In the genomic region with DNA sequence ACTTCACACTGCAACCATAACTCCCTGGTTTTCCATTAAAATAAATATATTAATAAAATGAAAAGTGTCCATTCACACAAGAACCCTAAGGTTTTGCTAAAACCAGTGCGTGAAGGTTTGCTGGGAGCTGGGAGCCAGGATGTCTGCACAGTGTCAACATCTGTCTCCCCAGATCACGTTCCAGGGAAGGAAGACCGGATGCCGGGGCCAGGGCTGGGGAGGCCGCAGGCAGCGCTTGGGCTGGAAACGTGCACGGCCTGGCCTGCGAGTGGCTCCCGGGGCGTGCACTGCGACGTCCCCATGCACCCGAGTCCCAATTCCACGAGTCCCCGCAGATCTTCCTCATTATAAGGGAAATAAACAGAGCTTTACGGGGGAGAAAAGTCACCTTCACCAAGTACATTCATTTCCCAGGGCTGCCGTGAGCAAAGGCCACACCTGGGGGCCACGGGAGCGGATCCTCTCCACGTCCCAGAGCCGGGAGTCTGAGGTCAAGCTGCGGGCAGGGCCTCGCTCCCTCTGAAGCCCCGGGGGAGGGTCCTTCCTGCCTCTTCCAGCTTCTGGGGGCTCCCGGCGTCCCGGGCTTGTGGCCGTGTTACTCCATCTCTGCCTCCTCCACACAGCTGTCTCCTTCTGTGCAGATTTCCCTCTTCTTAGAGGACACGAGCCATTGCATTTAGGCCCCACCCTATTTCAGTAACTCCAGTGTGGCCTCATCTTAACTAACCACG, we compare ENCODE assay signal across 25 cellular contexts. TPM values are rescaled to one million over a fixed set of nuclear protein-coding genes. Genes with fewer than 3 reads are reported as not detected.
DNase-seq lines count a peak whose midpoint lies in the region; ATAC-seq, FAIRE-seq and TF ChIP-seq lines count a peak whose summit lies in the region.
"Had no signal": no experiment of that assay in that cellular context is flagged by ENCODE, and none has a peak within 500 bp of the region (broad histone marks: within the 10 kb centered on the region; RNA-seq: fewer than 3 reads in every experiment).

No MANE protein-coding gene starts in this region.

- H2AFZ ChIP-seq in astrocyte (ENCODE audit: low read depth, low read length) (no peak overlapping the region), neural progenitor cell (replicated peaks) (no peak overlapping the region)

- H3K36me3 Mint-ChIP-seq in astrocyte (ENCODE audit: low read depth, unreplicated experiment) (peaks cover 24% of the 10 kb centered on the region), neural progenitor cell (no peaks in the 10 kb centered on the region)
- H3K36me3 Mint-ChIP-seq: activated naive CD8-positive, alpha-beta T cell treated with anti-CD3 and anti-CD28 coated beads, Interleukin-2, amount 10 ng/mL, durations not matched to agents 7 days and 5 days; CD4-positive, alpha-beta memory T cell; naive thymus-derived CD8-positive, alpha-beta T cell had no signal

- H3K27ac ChIP-seq in BLaER1: no peak overlapping the region
- H3K27ac ChIP-seq in astrocyte (ENCODE audit: low read depth, low read length): no peak overlapping the region
- peak overlapping the region; percentile 6 for H3K27ac ChIP-seq in right cardiac atrium (ENCODE audit: low read length)
- no peak overlapping the region for H3K27ac ChIP-seq in neural progenitor cell
- no peak overlapping the region for H3K27ac ChIP-seq in colonic mucosa
- H3K27ac ChIP-seq: WERI-Rb-1 had no signal

- 0 out of 2 replicates have a peak, but pooled peaks cover 7% of the 10 kb centered on the region for H3K4me1 ChIP-seq in BLaER1
- no peaks in the 10 kb centered on the region for H3K4me1 ChIP-seq in astrocyte (ENCODE audit: insufficient read depth, low read length)
- H3K4me1 ChIP-seq in right cardiac atrium (ENCODE audit: control insufficient read depth, insufficient read depth, low read length): no peaks in the 10 kb centered on the region
- no peaks in the 10 kb centered on the region for H3K4me1 ChIP-seq in neural progenitor cell
- no peaks in the 10 kb centered on the region for H3K4me1 ChIP-seq in colonic mucosa
- H3K4me1 ChIP-seq: HAP-1 had no signal

- H3K4me3 ChIP-seq in BLaER1: no peak overlapping the region
- H3K4me3 ChIP-seq in astrocyte (ENCODE audit: insufficient read depth, low read depth, low read length): no peak overlapping the region
- no peak overlapping the region for H3K4me3 ChIP-seq in right cardiac atrium (ENCODE audit: low read length)
- H3K4me3 ChIP-seq in neural progenitor cell: no peak overlapping the region
- no peak overlapping the region for H3K4me3 ChIP-seq in colonic mucosa
- H3K4me3 ChIP-seq: HAP-1, lung had no signal

- H3K9ac ChIP-seq in BLaER1 (no peak overlapping the region), astrocyte (ENCODE audit: low read length) (no peak overlapping the region), neural progenitor cell (no peak overlapping the region), colonic mucosa (ENCODE audit: low read depth in 2 of 2, low read length in 2 of 2) (peak overlapping the region in 1 of 2 donors; percentile 12)

- no peak for TF ChIP-seq CTCF in astrocyte (IDR thresholded peaks at IDR 0.05; ENCODE audit: insufficient read depth, low read depth, low read length)
- no peak for TF ChIP-seq CTCF in neural progenitor cell (IDR thresholded peaks at IDR 0.05)
- TF ChIP-seq CTCF in colonic mucosa (IDR thresholded peaks at IDR 0.05): no peak

- H3K27me3 Mint-ChIP-seq in astrocyte (ENCODE audit: low read depth, unreplicated experiment) (no peaks in the 10 kb centered on the region), neural progenitor cell (ENCODE audit: insufficient read depth, low read depth) (peaks cover 6% of the 10 kb centered on the region)
- H3K27me3 Mint-ChIP-seq: activated CD8-positive, alpha-beta T cell treated with anti-CD3 and anti-CD28 coated beads for 36 hours; activated naive CD8-positive, alpha-beta T cell treated with anti-CD3 and anti-CD28 coated beads, Interleukin-2, amount 10 ng/mL, durations not matched to agents 7 days and 5 days; CD4-positive, alpha-beta memory T cell; naive thymus-derived CD8-positive, alpha-beta T cell had no signal

- H3K27me3 ChIP-seq in BLaER1 (no peaks in the 10 kb centered on the region), astrocyte (ENCODE audit: insufficient read depth, low read length) (no peaks in the 10 kb centered on the region), right cardiac atrium (ENCODE audit: control insufficient read depth, insufficient read depth) (no peaks in the 10 kb centered on the region), neural progenitor cell (no peaks in the 10 kb centered on the region), colonic mucosa (no peaks in the 10 kb centered on the region)

- DNase-seq in astrocyte (ENCODE audit: low read depth) (no peak), right cardiac atrium (peak in 2 of 3 donors; percentile 71 to 75), neural progenitor cell (ENCODE audit: low spot score) (no peak), colonic mucosa (no peak), HTR-8/SVneo (ENCODE audit: insufficient read length, low spot score) (no peak)
- DNase-seq: ACHN; activated CD8-positive, alpha-beta T cell treated with anti-CD3 and anti-CD28 coated beads for 36 hours; activated naive CD8-positive, alpha-beta T cell treated with anti-CD3 and anti-CD28 coated beads, Interleukin-2, amount 10 ng/mL, durations not matched to agents 7 days and 5 days; activated T-cell treated with anti-CD3 and anti-CD28 coated beads, Interleukin-2, amount 50 U/mL, for 4 hours; CD4-positive, alpha-beta memory T cell; DND-41; effector CD4-positive, alpha-beta T cell; naive thymus-derived CD8-positive, alpha-beta T cell; NCI-H1436; stimulated activated naive CD8-positive, alpha-beta T cell treated with anti-CD3 and anti-CD28 coated beads, Interleukin-15, amount 100 ng/mL, for 72 hours; T-helper 1 cell; WERI-Rb-1 had no signal

- H3K9me3 Mint-ChIP-seq in astrocyte (ENCODE audit: unreplicated experiment): peaks cover 5% of the 10 kb centered on the region
- peaks cover 16% of the 10 kb centered on the region for H3K9me3 Mint-ChIP-seq in neural progenitor cell
- H3K9me3 Mint-ChIP-seq: activated T-cell treated with anti-CD3 and anti-CD28 coated beads, Interleukin-2, amount 50 U/mL, for 4 hours; CD4-positive, alpha-beta memory T cell had no signal

- H3K4me2 ChIP-seq in BLaER1 (peak overlapping the region; percentile 31), astrocyte (ENCODE audit: low read length) (no peak overlapping the region), neural progenitor cell (no peak overlapping the region)

- FAIRE-seq in astrocyte (lab: Jason Lieb, UNC) (no peak), HTR-8/SVneo (lab: Jason Lieb, UNC) (no peak)
- FAIRE-seq: GM19239, urothelium cell line had no signal

- H3K4me1 Mint-ChIP-seq in astrocyte (ENCODE audit: low read depth, unreplicated experiment): no peaks in the 10 kb centered on the region
- H3K4me1 Mint-ChIP-seq in neural progenitor cell: peaks cover 5% of the 10 kb centered on the region
- H3K4me1 Mint-ChIP-seq: activated naive CD8-positive, alpha-beta T cell treated with anti-CD3 and anti-CD28 coated beads, Interleukin-2, amount 10 ng/mL, durations not matched to agents 7 days and 5 days; CD4-positive, alpha-beta memory T cell; stimulated activated naive CD8-positive, alpha-beta T cell treated with anti-CD3 and anti-CD28 coated beads, Interleukin-15, amount 100 ng/mL, for 72 hours had no signal

- intact Hi-C loops in right cardiac atrium (cut with DNase I): no loop called here
- intact Hi-C loops in colonic mucosa (cut with DNase I): no loop called here

- WGBS in right cardiac atrium: 39% methylated on average over 31 of the region's 31 CpGs

- H3K79me2 ChIP-seq in astrocyte (ENCODE audit: insufficient read depth, low read length): no peaks in the 10 kb centered on the region
- no peaks in the 10 kb centered on the region for H3K79me2 ChIP-seq in neural progenitor cell (ENCODE audit: low read depth)

- no peaks in the 10 kb centered on the region for H4K20me1 ChIP-seq in BLaER1
- no peaks in the 10 kb centered on the region for H4K20me1 ChIP-seq in astrocyte (ENCODE audit: insufficient read depth, low read length)
- no peaks in the 10 kb centered on the region for H4K20me1 ChIP-seq in neural progenitor cell (ENCODE audit: low read depth)

- H3K27ac Mint-ChIP-seq in astrocyte (ENCODE audit: unreplicated experiment) (no peak overlapping the region), neural progenitor cell (no peak overlapping the region)
- H3K27ac Mint-ChIP-seq: activated CD8-positive, alpha-beta T cell treated with anti-CD3 and anti-CD28 coated beads for 36 hours; activated naive CD8-positive, alpha-beta T cell treated with anti-CD3 and anti-CD28 coated beads, Interleukin-2, amount 10 ng/mL, durations not matched to agents 7 days and 5 days; CD4-positive, alpha-beta memory T cell; naive thymus-derived CD8-positive, alpha-beta T cell; stimulated activated naive CD8-positive, alpha-beta T cell treated with anti-CD3 and anti-CD28 coated beads, Interleukin-15, amount 100 ng/mL, for 72 hours had no signal

- peaks cover 11% of the 10 kb centered on the region for H3F3A ChIP-seq in neural progenitor cell (ENCODE audit: low read depth)

- peak; percentile 71 to 76 for ATAC-seq in right cardiac atrium
- no peak for ATAC-seq in esophagus mucosa
- ATAC-seq in GM21515 (IDR thresholded peaks at IDR 0.05; ENCODE audit: unreplicated experiment): no peak
- ATAC-seq: activated CD8-positive, alpha-beta T cell treated with anti-CD3 and anti-CD28 coated beads for 36 hours; activated T-cell treated with anti-CD3 and anti-CD28 coated beads, Interleukin-2, amount 50 U/mL, for 4 hours; naive thymus-derived CD8-positive, alpha-beta T cell; stimulated activated naive CD8-positive, alpha-beta T cell treated with anti-CD3 and anti-CD28 coated beads, Interleukin-15, amount 100 ng/mL, for 72 hours had no signal

- peaks cover 30% of the 10 kb centered on the region for H3K9me3 ChIP-seq in BLaER1
- H3K9me3 ChIP-seq in astrocyte (ENCODE audit: insufficient read depth, low read depth, low read length): peaks cover 13% of the 10 kb centered on the region
- no peaks in the 10 kb centered on the region for H3K9me3 ChIP-seq in right cardiac atrium (ENCODE audit: control insufficient read depth, low read length)
- H3K9me3 ChIP-seq in neural progenitor cell (ENCODE audit: low read depth): no peaks in the 10 kb centered on the region
- H3K9me3 ChIP-seq in colonic mucosa: no peaks in the 10 kb centered on the region
- H3K9me3 ChIP-seq: HAP-1 had no signal

- H3K36me3 ChIP-seq in BLaER1 (no peaks in the 10 kb centered on the region), astrocyte (ENCODE audit: insufficient read depth, low read length) (no peaks in the 10 kb centered on the region), neural progenitor cell (no peaks in the 10 kb centered on the region), colonic mucosa (no peaks in the 10 kb centered on the region)
- H3K36me3 ChIP-seq: HAP-1 had no signal

- H3K4me3 Mint-ChIP-seq in astrocyte (ENCODE audit: unreplicated experiment) (peak overlapping the region; percentile 34), neural progenitor cell (peak overlapping the region; percentile 35)
- H3K4me3 Mint-ChIP-seq: activated CD8-positive, alpha-beta T cell treated with anti-CD3 and anti-CD28 coated beads for 36 hours; activated naive CD8-positive, alpha-beta T cell treated with anti-CD3 and anti-CD28 coated beads, Interleukin-2, amount 10 ng/mL, durations not matched to agents 7 days and 5 days; activated T-cell treated with anti-CD3 and anti-CD28 coated beads, Interleukin-2, amount 50 U/mL, for 4 hours; CD4-positive, alpha-beta memory T cell; naive thymus-derived CD8-positive, alpha-beta T cell; stimulated activated naive CD8-positive, alpha-beta T cell treated with anti-CD3 and anti-CD28 coated beads, Interleukin-15, amount 100 ng/mL, for 72 hours had no signal

RNA-seq across cellular contexts. Expression of gene SHC2, which starts 12.9 kb away (rescaled TPM):
- total RNA-seq in astrocyte (27.5 and 29.7 TPM in 2 replicates), right cardiac atrium (10 to 100 TPM; 14.3 to 20.0 (median 17.6) TPM), neural progenitor cell (ENCODE audit: low replicate concordance) (3.2 and 15.9 TPM in 2 replicates), esophagus mucosa (1.7 TPM), colonic mucosa (1 to 10 TPM; 2.7 to 9.5 TPM)
- 21.0 TPM for polyA plus RNA-seq in right cardiac atrium
- total RNA-seq: RPMI7951 had no signal
- polyA plus RNA-seq: CD4-positive, alpha-beta memory T cell had no signal

RNA-seq across cellular contexts. Expression of gene C2CD4C, which starts 39.0 kb away (rescaled TPM):
- total RNA-seq in astrocyte (2.9 and 3.4 TPM in 2 replicates), right cardiac atrium (1 to 10 TPM in 1 of 4 donors, under 1 TPM in 3; 0.35 to 1.2 (median 0.63) TPM), neural progenitor cell (ENCODE audit: low replicate concordance) (2.3 and 18.6 TPM in 2 replicates), esophagus mucosa (0.16 TPM), colonic mucosa (under 1 TPM; 0.52 to 0.96 TPM)
- 0.79 TPM for polyA plus RNA-seq in right cardiac atrium
- total RNA-seq: activated naive CD8-positive, alpha-beta T cell treated with anti-CD3 and anti-CD28 coated beads, Interleukin-2, amount 10 ng/mL, durations not matched to agents 7 days and 5 days; CD4-positive, alpha-beta memory T cell; naive thymus-derived CD8-positive, alpha-beta T cell; RPMI7951 had no signal
- polyA plus RNA-seq: CD4-positive, alpha-beta memory T cell; naive thymus-derived CD8-positive, alpha-beta T cell had no signal

RNA-seq across cellular contexts. Expression of gene MADCAM1, which starts 48.3 kb away (rescaled TPM):
- total RNA-seq in astrocyte: 0.57 and 0.60 TPM in 2 replicates
- under 1 TPM; 0.28 to 0.59 (median 0.36) TPM for total RNA-seq in right cardiac atrium
- 0.27 TPM for polyA plus RNA-seq in right cardiac atrium
- 0.09 TPM in 1 of 2 replicates, not detected in the other for total RNA-seq in neural progenitor cell (ENCODE audit: low replicate concordance)
- total RNA-seq in esophagus mucosa: 0.36 TPM
- total RNA-seq in colonic mucosa: 1 to 10 TPM; 4.5 to 7.3 TPM

RNA-seq across cellular contexts. Expression of gene TPGS1, which starts 59.3 kb away (rescaled TPM):
- total RNA-seq in astrocyte (17.9 and 20.4 TPM in 2 replicates), right cardiac atrium (10 to 100 TPM; 10.9 to 15.6 (median 14.7) TPM), neural progenitor cell (ENCODE audit: low replicate concordance) (9.4 and 31.1 TPM in 2 replicates), esophagus mucosa (14.2 TPM), colonic mucosa (10 to 100 TPM; 13.3 to 14.4 TPM)
- polyA plus RNA-seq in right cardiac atrium: 21.3 TPM

Comparison
In these comparisons a context has a peak if more than half of its experiments do, and no peak if none do; other contexts are left out.
1. DNase-seq: peak in right cardiac atrium (2 of 3); none in astrocyte (single experiment), neural progenitor cell (single experiment), colonic mucosa (single experiment) and HTR-8/SVneo (single experiment).
2. ATAC-seq: peak in right cardiac atrium (2 of 2); none in esophagus mucosa (single experiment) and GM21515 (single experiment).